In the genomic region with DNA sequence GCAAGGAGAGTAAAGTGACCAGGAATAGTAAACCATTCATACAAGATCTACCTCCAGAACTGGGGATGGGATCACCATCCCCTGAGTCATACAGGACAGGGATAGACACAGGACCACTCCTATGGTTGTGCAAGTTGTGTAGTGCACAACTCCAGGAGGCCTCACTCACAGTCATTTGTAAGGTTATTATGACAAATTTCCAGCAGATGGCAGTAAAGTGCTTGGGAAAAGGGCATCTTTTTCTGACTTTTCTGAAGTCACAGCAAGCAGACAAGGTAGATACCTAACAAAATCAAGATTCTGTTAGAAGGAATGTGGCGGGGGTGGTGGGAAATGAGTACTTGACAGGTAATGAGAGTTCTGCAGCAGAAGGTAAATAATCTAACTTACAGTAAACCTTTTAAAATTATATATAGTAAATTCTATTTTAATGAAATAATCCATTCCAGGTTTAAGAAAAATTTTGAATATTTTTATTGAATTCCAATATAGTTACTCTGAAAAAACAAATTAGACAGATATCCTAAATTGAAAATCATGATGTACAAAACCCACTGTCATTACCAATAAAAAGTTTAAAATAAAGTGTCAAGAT, we compare ENCODE assay signal across 8 cellular contexts. TPM values are rescaled to one million over a fixed set of nuclear protein-coding genes. Genes with fewer than 3 reads are reported as not detected.
DNase-seq lines count a peak whose midpoint lies in the region; ATAC-seq, FAIRE-seq and TF ChIP-seq lines count a peak whose summit lies in the region.

No MANE protein-coding gene starts in this region.

- CTCF ChIA-PET in activated CD8-positive, alpha-beta T cell treated with anti-CD3 and anti-CD28 coated beads, Interleukin-2, amount 10 ng/mL, durations not matched to agents 7 days and 5 days (lab: Charles Lee), result interaction anchor here (0.7 to 4.2 kb wide), 17 partner anchors 17 to 459 kb away, joined by 3 to 18 read pairs (median 4); a partner anchor contains a TSS

- H3K4me1 ChIP-seq in pancreas, result peaks cover 0 to 17% (median 6%) of the 10 kb centered on the region in 3 donors

- H3K4me3 ChIP-seq in pancreas, result no peak overlapping the region

- H3K4me3 Mint-ChIP-seq in activated CD8-positive, alpha-beta T cell treated with anti-CD3 and anti-CD28 coated beads, Interleukin-2, amount 10 ng/mL, durations not matched to agents 7 days and 5 days, result no peak overlapping the region

- peak; percentile 36 to 57 (median 45) for TF ChIP-seq CTCF in pancreas (IDR thresholded peaks at IDR 0.05)

- POLR2A ChIA-PET in activated CD8-positive, alpha-beta T cell treated with anti-CD3 and anti-CD28 coated beads, Interleukin-2, amount 10 ng/mL, durations not matched to agents 7 days and 5 days (lab: Charles Lee), result no interaction called here

- H3K36me3 Mint-ChIP-seq in activated CD8-positive, alpha-beta T cell treated with anti-CD3 and anti-CD28 coated beads, Interleukin-2, amount 10 ng/mL, durations not matched to agents 7 days and 5 days (ENCODE audit: low read depth), result peaks cover 27% of the 10 kb centered on the region

- no peak overlapping the region for H3K27ac Mint-ChIP-seq in activated CD8-positive, alpha-beta T cell treated with anti-CD3 and anti-CD28 coated beads, Interleukin-2, amount 10 ng/mL, durations not matched to agents 7 days and 5 days

- no peak overlapping the region for H3K27ac ChIP-seq in pancreas

- no peaks in the 10 kb centered on the region for H3K9me3 ChIP-seq in pancreas

- no peaks in the 10 kb centered on the region for H3K4me1 Mint-ChIP-seq in activated CD8-positive, alpha-beta T cell treated with anti-CD3 and anti-CD28 coated beads, Interleukin-2, amount 10 ng/mL, durations not matched to agents 7 days and 5 days (ENCODE audit: low read depth)

- intact Hi-C loops in pancreas (cut with DNase I), result loop anchor here (5.0 to 10.0 kb wide), 5 partner anchors 234 to 327 kb away; no protein-coding TSS in a partner anchor

- H3K27me3 Mint-ChIP-seq in activated CD8-positive, alpha-beta T cell treated with anti-CD3 and anti-CD28 coated beads, Interleukin-2, amount 10 ng/mL, durations not matched to agents 7 days and 5 days (ENCODE audit: low read depth), result no peaks in the 10 kb centered on the region

- no peak for FAIRE-seq in pancreas (lab: Jason Lieb, UNC)

- H3K27me3 ChIP-seq in pancreas, result no peaks in the 10 kb centered on the region

- WGBS in pancreas, 2 donors, result 17 to 29% methylated on average over 1 of the region's 1 CpG

- no peaks in the 10 kb centered on the region for H3K9me3 Mint-ChIP-seq in activated CD8-positive, alpha-beta T cell treated with anti-CD3 and anti-CD28 coated beads, Interleukin-2, amount 10 ng/mL, durations not matched to agents 7 days and 5 days (ENCODE audit: insufficient read depth)

- peaks cover 0 to 4% (median 0%) of the 10 kb centered on the region in 3 donors for H3K36me3 ChIP-seq in pancreas

- ATAC-seq in HG02623 (IDR thresholded peaks at IDR 0.05; ENCODE audit: unreplicated experiment) (peak; percentile 57), pancreas (peak; percentile 37 to 76 (median 70)), HG03460 (IDR thresholded peaks at IDR 0.05; ENCODE audit: unreplicated experiment) (no peak)
- peak; percentile 74 for ATAC-seq in activated CD8-positive, alpha-beta T cell treated with anti-CD3 and anti-CD28 coated beads, Interleukin-2, amount 10 ng/mL, durations not matched to agents 7 days and 5 days

- peak; percentile 24 for DNase-seq in stimulated activated CD4-positive, alpha-beta T cell treated with anti-CD3 and anti-CD28 coated beads, Interleukin-4, amount 100 ng/mL, for 24 hours
- no peak for DNase-seq in stimulated activated CD4-positive, alpha-beta T cell treated with anti-CD3 and anti-CD28 coated beads, Interleukin-4, amount 100 ng/mL, for 1 hour
- peak; percentile 62 for DNase-seq in NCI-H2107 treated with DMSO at 0.1 percent for 48 hours (lab: John Stamatoyannopoulos, UW; ENCODE audit: unreplicated experiment)
- DNase-seq in activated CD8-positive, alpha-beta T cell treated with anti-CD3 and anti-CD28 coated beads, Interleukin-2, amount 10 ng/mL, durations not matched to agents 7 days and 5 days, result peak; percentile 53
- DNase-seq in globus pallidus (ENCODE audit: low spot score), result peak; percentile 42
- peak in 1 of 6 donors; percentile 32 for DNase-seq in pancreas

RNA-seq across cellular contexts. Expression of a gene that starts 16.7 kb away (rescaled TPM):
- 1 to 10 TPM; 1.9 to 3.2 TPM for total RNA-seq in activated CD8-positive, alpha-beta T cell treated with anti-CD3 and anti-CD28 coated beads, Interleukin-2, amount 10 ng/mL, durations not matched to agents 7 days and 5 days
- total RNA-seq in pancreas, result 1 to 10 TPM; 3.0 to 5.3 (median 3.8) TPM
- polyA plus RNA-seq in pancreas, result 1 to 10 TPM in 1 of 2 donors, under 1 TPM in 1; 0.80 to 1.4 TPM

RNA-seq across cellular contexts. Expression of a gene that starts 42.1 kb away (rescaled TPM):
- total RNA-seq in activated CD8-positive, alpha-beta T cell treated with anti-CD3 and anti-CD28 coated beads, Interleukin-2, amount 10 ng/mL, durations not matched to agents 7 days and 5 days, result 100 to 1,000 TPM; 683 to 726 TPM
- total RNA-seq in pancreas, result 100 to 1,000 TPM; 126 to 245 (median 217) TPM
- 100 to 1,000 TPM in 1 of 2 donors, 10 to 100 TPM in 1; 90.1 to 206 TPM for polyA plus RNA-seq in pancreas

RNA-seq across cellular contexts. Expression of a gene that starts 42.6 kb away (rescaled TPM):
- total RNA-seq in activated CD8-positive, alpha-beta T cell treated with anti-CD3 and anti-CD28 coated beads, Interleukin-2, amount 10 ng/mL, durations not matched to agents 7 days and 5 days, result 10 to 100 TPM; 23.3 to 23.6 TPM
- total RNA-seq in pancreas, result 1 to 10 TPM; 3.3 to 5.6 (median 4.5) TPM
- polyA plus RNA-seq in pancreas, result 1 to 10 TPM; 1.6 to 3.5 TPM
